12 cellular contexts compared by ENCODE assay signal in genomic region chr17:37382056-37382455, GRCh38. TPM values are rescaled to one million over a fixed set of nuclear protein-coding genes. Genes with fewer than 3 reads are reported as not detected.
"Had no signal": no experiment of that assay in that cellular context is flagged by ENCODE, and none has a peak within 500 bp of the region (broad histone marks: within the 10 kb centered on the region; RNA-seq: fewer than 3 reads in every experiment).

No MANE protein-coding gene starts in this region.

- H2AFZ ChIP-seq: GM23248, GM23338 had no signal

- H3K27ac ChIP-seq: GM23248 had no signal

- H3K4me3 Mint-ChIP-seq: GM23338, H9, HFFc6 had no signal

- H3K4me1 Mint-ChIP-seq: GM23338 had no signal

- H3K27ac Mint-ChIP-seq: GM23338, HFFc6 had no signal

- H3K9ac ChIP-seq: GM23248 had no signal

- DNase-seq: GM23248, GOT3, H7, H9, HCEC 1CT, HFFc6 had no signal

- FAIRE-seq: H1, H54 had no signal

- H3K9me3 ChIP-seq: HAP-1 had no signal

- H3K4me2 ChIP-seq: GM23338 had no signal

- ATAC-seq: GM23338, HCT116 had no signal

- H3K36me3 ChIP-seq: HAP-1 had no signal

- H3K4me1 ChIP-seq: HAP-1 had no signal

- H3K4me3 ChIP-seq: GM23248, GM23338, HAP-1 had no signal

- H3K9me3 Mint-ChIP-seq: GM23338, H9, HFFc6 had no signal

RNA-seq across cellular contexts. Expression of gene C17orf78, which starts 6.3 kb away (rescaled TPM):
- total RNA-seq: GM23248, GM23338, H1, H4, H7, H9, HFFc6 had no signal
- polyA plus RNA-seq: GM23248, H1 had no signal
